16 cellular contexts compared by ENCODE assay signal in the genomic region with DNA sequence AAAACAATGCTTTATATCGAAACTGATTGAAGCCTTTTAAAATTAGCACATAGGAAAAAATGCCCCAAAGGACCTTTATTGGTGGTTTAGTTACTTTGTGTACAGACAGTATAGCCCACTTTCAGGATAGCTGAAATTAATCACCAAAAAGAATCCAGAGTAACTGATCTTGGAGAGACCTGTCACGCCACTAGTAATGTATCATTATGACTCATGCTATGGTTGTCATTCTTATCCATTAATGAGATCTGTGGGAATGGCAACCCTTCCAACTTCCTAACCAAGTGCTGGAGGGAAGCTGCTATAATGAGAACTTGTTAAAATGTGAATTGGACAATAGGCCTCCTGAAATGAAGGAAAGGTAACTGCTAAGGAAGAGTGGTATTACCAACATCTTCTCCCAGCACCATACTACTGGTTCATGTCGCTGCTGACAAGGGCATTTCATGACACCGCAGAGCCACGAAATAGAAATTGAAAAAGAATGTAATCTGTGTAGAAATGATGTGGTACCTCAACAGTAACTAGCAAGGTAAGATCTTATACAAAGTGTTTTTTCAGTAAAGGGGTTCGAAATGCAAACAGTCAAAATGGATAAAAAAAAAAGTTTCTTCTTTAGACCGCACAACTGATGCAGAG. TPM values are rescaled to one million over a fixed set of nuclear protein-coding genes. Genes with fewer than 3 reads are reported as not detected.
A peak's percentile ranks its signal among the peaks of the same experiment; 100 is the strongest.
DNase-seq lines count a peak whose midpoint lies in the region; ATAC-seq and TF ChIP-seq lines count a peak whose summit lies in the region.
"Had no signal": no experiment of that assay in that cellular context is flagged by ENCODE, and none has a peak within 500 bp of the region (broad histone marks: within the 10 kb centered on the region; RNA-seq: fewer than 3 reads in every experiment).

No MANE protein-coding gene starts in this region.

- no peak for TF ChIP-seq CTCF in SK-N-SH (IDR thresholded peaks at IDR 0.05)
- TF ChIP-seq CTCF in foreskin fibroblast (IDR thresholded peaks at IDR 0.05; ENCODE audit: low read depth, low read length) = no peak

- WGBS in SK-N-SH (ENCODE audit: low lambda C conversion rate) = 69% methylated on average over 7 of the region's 7 CpGs

- H3K9me3 ChIP-seq in SK-N-SH = no peaks in the 10 kb centered on the region
- H3K9me3 ChIP-seq: esophagus muscularis mucosa had no signal

- TF ChIP-seq EP300 in SK-N-SH (IDR thresholded peaks at IDR 0.05; ENCODE audit: borderline replicate concordance in 1 of 2, low read depth in 1 of 2, low read length in 1 of 2) = no peak; a peak in 1 of 4 replicates

- no peak for TF ChIP-seq RAD21 in SK-N-SH (IDR thresholded peaks at IDR 0.05; ENCODE audit: low read length)

- CTCF ChIA-PET in SK-N-SH (lab: Yijun Ruan, JAX) = interaction anchor here (1.3 to 2.7 kb wide), 3 partner anchors 107 to 156 kb away, joined by 3 to 6 read pairs (median 3); a partner anchor contains a TSS

- H2AFZ ChIP-seq in SK-N-SH (ENCODE audit: low read depth) = no peak overlapping the region

- no peaks in the 10 kb centered on the region for H3K27me3 ChIP-seq in SK-N-SH (ENCODE audit: insufficient read depth)
- H3K27me3 ChIP-seq: esophagus muscularis mucosa had no signal

- no peaks in the 10 kb centered on the region for H3K79me2 ChIP-seq in SK-N-SH (ENCODE audit: insufficient read depth)

- peak overlapping the region; percentile 2; the same call in 1 of the 2 replicates for H3K4me2 ChIP-seq in SK-N-SH
- H3K4me2 ChIP-seq: smooth muscle cell had no signal

- H3K27ac ChIP-seq in SK-N-SH (ENCODE audit: low read depth in 2 of 2, low read length in 1 of 2) = peak overlapping the region in 1 of 2 experiments; percentile 73; a peak in 2 of 4 replicates
- H3K27ac ChIP-seq: esophagus muscularis mucosa had no signal

- peaks cover 13% of the 10 kb centered on the region for H3F3A ChIP-seq in SK-N-SH (replicated peaks; ENCODE audit: insufficient read depth)

- H3K36me3 ChIP-seq in SK-N-SH (replicated peaks in 1 of 2; ENCODE audit: control insufficient read depth in 1 of 2, insufficient read depth in 2 of 2, low read length in 1 of 2) = no peaks in the 10 kb centered on the region
- H3K36me3 ChIP-seq: esophagus muscularis mucosa had no signal

- POLR2A ChIA-PET in SK-N-SH (lab: Yijun Ruan, JAX) = interaction anchor here (1.0 kb wide), 1 partner anchor 116 kb away, joined by 4 read pairs; a partner anchor contains a TSS

- no peaks in the 10 kb centered on the region for H4K20me1 ChIP-seq in SK-N-SH (ENCODE audit: insufficient read depth)

- ATAC-seq in GM18909 (IDR thresholded peaks at IDR 0.05; ENCODE audit: poor library complexity, unreplicated experiment) (no peak), GM19351 (IDR thresholded peaks at IDR 0.05; ENCODE audit: unreplicated experiment) (no peak)

- no peaks in the 10 kb centered on the region for H3K9me2 ChIP-seq in SK-N-SH

- peak; percentile 88 for DNase-seq in A172 (ENCODE audit: low spot score)
- DNase-seq in GM04504 (ENCODE audit: low read depth) = peak; percentile 59
- DNase-seq in SK-N-SH = no peak
- DNase-seq in foreskin fibroblast = peak; percentile 48 to 60
- DNase-seq in stimulated activated CD4-positive, alpha-beta T cell treated with anti-CD3 and anti-CD28 coated beads, Interleukin-15, amount 100 ng/mL, for 24 hours = no peak
- no peak for DNase-seq in AML-193 (lab: John Stamatoyannopoulos, UW)
- DNase-seq: activated CD4-positive, alpha-beta T cell treated with anti-CD3 and anti-CD28 coated beads for 1 hour; activated T-cell treated with anti-CD3 and anti-CD28 coated beads, Interleukin-2, amount 50 U/mL, for 48 hours; DMS153; mesendoderm; MV-4-11; substantia nigra had no signal

- H3K9ac ChIP-seq in SK-N-SH = no peak overlapping the region

- H3K4me3 ChIP-seq in SK-N-SH (ENCODE audit: low read depth in 2 of 2, low read length in 1 of 2) (no peak overlapping the region), foreskin fibroblast (ENCODE audit: low read depth in 1 of 2, low read length in 2 of 2) (no peak overlapping the region)
- H3K4me3 ChIP-seq: esophagus muscularis mucosa, smooth muscle cell had no signal

- no peaks in the 10 kb centered on the region for H3K4me1 ChIP-seq in SK-N-SH (ENCODE audit: control insufficient read depth in 1 of 2, insufficient read depth in 2 of 2, low read depth in 1 of 2, low read length in 1 of 2)
- H3K4me1 ChIP-seq: esophagus muscularis mucosa had no signal

TF ChIP-seq in SK-N-SH, 30 proteins besides CTCF, POLR2A, EP300 and RAD21 (continues in another document):
- TF ChIP-seq, protein P1, sequence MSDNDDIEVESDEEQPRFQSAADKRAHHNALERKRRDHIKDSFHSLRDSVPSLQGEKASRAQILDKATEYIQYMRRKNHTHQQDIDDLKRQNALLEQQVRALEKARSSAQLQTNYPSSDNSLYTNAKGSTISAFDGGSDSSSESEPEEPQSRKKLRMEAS (IDR thresholded peaks at IDR 0.05; ENCODE audit: low read depth) = no peak
- TF ChIP-seq SIN3A (IDR thresholded peaks at IDR 0.05; ENCODE audit: borderline replicate concordance, low read depth, low read length) (no peak), CHD2 (IDR thresholded peaks at IDR 0.05; ENCODE audit: low read length, partially characterized antibody) (no peak), ELF1 (IDR thresholded peaks at IDR 0.05) (no peak), FOSL2 (IDR thresholded peaks at IDR 0.05; ENCODE audit: borderline replicate concordance, low read depth) (peak; percentile 77), RCOR1 (IDR thresholded peaks at IDR 0.05; ENCODE audit: low read length) (no peak), TCF12 (IDR thresholded peaks at IDR 0.05) (peak; percentile 33; the same call in 1 of the 2 replicates), RXRA (IDR thresholded peaks at IDR 0.05; ENCODE audit: borderline replicate concordance, low read depth) (no peak), YY1 (IDR thresholded peaks at IDR 0.05; ENCODE audit: low read depth) (no peak), SMC3 (IDR thresholded peaks at IDR 0.05; ENCODE audit: low read depth, low read length) (no peak), TAF1 (IDR thresholded peaks at IDR 0.05; ENCODE audit: borderline replicate concordance, low read depth, low read length) (no peak), POLR2AphosphoS5 (IDR thresholded peaks at IDR 0.05; ENCODE audit: low read depth, low read length) (no peak), JUND (IDR thresholded peaks at IDR 0.05) (peak; percentile 85), RFX5 (IDR thresholded peaks at IDR 0.05; ENCODE audit: low read length) (no peak), FOXJ3 (CRISPR knock-in tag; IDR thresholded peaks at IDR 0.05) (no peak), TEAD4 (IDR thresholded peaks at IDR 0.05; ENCODE audit: borderline replicate concordance, insufficient read depth) (no peak), FOXM1 (IDR thresholded peaks at IDR 0.05; ENCODE audit: low read depth) (no peak)
- TF ChIP-seq, protein P2, sequence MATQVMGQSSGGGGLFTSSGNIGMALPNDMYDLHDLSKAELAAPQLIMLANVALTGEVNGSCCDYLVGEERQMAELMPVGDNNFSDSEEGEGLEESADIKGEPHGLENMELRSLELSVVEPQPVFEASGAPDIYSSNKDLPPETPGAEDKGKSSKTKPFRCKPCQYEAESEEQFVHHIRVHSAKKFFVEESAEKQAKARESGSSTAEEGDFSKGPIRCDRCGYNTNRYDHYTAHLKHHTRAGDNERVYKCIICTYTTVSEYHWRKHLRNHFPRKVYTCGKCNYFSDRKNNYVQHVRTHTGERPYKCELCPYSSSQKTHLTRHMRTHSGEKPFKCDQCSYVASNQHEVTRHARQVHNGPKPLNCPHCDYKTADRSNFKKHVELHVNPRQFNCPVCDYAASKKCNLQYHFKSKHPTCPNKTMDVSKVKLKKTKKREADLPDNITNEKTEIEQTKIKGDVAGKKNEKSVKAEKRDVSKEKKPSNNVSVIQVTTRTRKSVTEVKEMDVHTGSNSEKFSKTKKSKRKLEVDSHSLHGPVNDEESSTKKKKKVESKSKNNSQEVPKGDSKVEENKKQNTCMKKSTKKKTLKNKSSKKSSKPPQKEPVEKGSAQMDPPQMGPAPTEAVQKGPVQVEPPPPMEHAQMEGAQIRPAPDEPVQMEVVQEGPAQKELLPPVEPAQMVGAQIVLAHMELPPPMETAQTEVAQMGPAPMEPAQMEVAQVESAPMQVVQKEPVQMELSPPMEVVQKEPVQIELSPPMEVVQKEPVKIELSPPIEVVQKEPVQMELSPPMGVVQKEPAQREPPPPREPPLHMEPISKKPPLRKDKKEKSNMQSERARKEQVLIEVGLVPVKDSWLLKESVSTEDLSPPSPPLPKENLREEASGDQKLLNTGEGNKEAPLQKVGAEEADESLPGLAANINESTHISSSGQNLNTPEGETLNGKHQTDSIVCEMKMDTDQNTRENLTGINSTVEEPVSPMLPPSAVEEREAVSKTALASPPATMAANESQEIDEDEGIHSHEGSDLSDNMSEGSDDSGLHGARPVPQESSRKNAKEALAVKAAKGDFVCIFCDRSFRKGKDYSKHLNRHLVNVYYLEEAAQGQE (IDR thresholded peaks at IDR 0.05; ENCODE audit: low read depth, low read length) = no peak
- TF ChIP-seq, protein P3, sequence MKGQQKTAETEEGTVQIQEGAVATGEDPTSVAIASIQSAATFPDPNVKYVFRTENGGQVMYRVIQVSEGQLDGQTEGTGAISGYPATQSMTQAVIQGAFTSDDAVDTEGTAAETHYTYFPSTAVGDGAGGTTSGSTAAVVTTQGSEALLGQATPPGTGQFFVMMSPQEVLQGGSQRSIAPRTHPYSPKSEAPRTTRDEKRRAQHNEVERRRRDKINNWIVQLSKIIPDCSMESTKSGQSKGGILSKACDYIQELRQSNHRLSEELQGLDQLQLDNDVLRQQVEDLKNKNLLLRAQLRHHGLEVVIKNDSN (IDR thresholded peaks at IDR 0.05; ENCODE audit: borderline replicate concordance, low read depth) = no peak
- TF ChIP-seq, protein P4, sequence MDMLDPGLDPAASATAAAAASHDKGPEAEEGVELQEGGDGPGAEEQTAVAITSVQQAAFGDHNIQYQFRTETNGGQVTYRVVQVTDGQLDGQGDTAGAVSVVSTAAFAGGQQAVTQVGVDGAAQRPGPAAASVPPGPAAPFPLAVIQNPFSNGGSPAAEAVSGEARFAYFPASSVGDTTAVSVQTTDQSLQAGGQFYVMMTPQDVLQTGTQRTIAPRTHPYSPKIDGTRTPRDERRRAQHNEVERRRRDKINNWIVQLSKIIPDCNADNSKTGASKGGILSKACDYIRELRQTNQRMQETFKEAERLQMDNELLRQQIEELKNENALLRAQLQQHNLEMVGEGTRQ (IDR thresholded peaks at IDR 0.05; ENCODE audit: borderline replicate concordance, low read depth, low read length) = no peak

RNA-seq across cellular contexts. Expression of a gene that starts 7.1 kb away (rescaled TPM):
- total RNA-seq in A172 (2014; rRNA removed; shearing (Covaris generic)) = 191 and 281 TPM in 2 replicates
- polyA plus RNA-seq in SK-N-SH (2012; rRNA removed) = 159 and 224 TPM in 2 replicates
- 202 and 227 TPM in 2 replicates for polyA plus RNA-seq in SK-N-SH (2012; cell fraction: cytosol; rRNA removed)
- 122 and 128 TPM in 2 replicates for polyA plus RNA-seq in SK-N-SH (2012; cell fraction: nucleus; rRNA removed)

RNA-seq across cellular contexts. Expression of a gene that starts 7.8 kb away (rescaled TPM):
- 48.9 and 49.8 TPM in 2 replicates for total RNA-seq in A172 (2014; rRNA removed; shearing (Covaris generic))
- polyA plus RNA-seq in SK-N-SH (2012; rRNA removed) = 13.8 and 20.3 TPM in 2 replicates
- 19.2 and 21.5 TPM in 2 replicates for polyA plus RNA-seq in SK-N-SH (2012; cell fraction: cytosol; rRNA removed)
- polyA plus RNA-seq in SK-N-SH (2012; cell fraction: nucleus; rRNA removed) = 26.6 and 42.4 TPM in 2 replicates

Comparison
In these comparisons a context has a peak if more than half of its experiments do, and no peak if none do; other contexts are left out.
1. DNase-seq: peak in A172 (single experiment), GM04504 (single experiment) and foreskin fibroblast (2 of 2); none in SK-N-SH (single experiment), stimulated activated CD4-positive, alpha-beta T cell treated with anti-CD3 and anti-CD28 coated beads, Interleukin-15, amount 100 ng/mL, for 24 hours (single experiment) and AML-193 (0 of 2).